8 cellular contexts compared by ENCODE assay signal in the genomic region with DNA sequence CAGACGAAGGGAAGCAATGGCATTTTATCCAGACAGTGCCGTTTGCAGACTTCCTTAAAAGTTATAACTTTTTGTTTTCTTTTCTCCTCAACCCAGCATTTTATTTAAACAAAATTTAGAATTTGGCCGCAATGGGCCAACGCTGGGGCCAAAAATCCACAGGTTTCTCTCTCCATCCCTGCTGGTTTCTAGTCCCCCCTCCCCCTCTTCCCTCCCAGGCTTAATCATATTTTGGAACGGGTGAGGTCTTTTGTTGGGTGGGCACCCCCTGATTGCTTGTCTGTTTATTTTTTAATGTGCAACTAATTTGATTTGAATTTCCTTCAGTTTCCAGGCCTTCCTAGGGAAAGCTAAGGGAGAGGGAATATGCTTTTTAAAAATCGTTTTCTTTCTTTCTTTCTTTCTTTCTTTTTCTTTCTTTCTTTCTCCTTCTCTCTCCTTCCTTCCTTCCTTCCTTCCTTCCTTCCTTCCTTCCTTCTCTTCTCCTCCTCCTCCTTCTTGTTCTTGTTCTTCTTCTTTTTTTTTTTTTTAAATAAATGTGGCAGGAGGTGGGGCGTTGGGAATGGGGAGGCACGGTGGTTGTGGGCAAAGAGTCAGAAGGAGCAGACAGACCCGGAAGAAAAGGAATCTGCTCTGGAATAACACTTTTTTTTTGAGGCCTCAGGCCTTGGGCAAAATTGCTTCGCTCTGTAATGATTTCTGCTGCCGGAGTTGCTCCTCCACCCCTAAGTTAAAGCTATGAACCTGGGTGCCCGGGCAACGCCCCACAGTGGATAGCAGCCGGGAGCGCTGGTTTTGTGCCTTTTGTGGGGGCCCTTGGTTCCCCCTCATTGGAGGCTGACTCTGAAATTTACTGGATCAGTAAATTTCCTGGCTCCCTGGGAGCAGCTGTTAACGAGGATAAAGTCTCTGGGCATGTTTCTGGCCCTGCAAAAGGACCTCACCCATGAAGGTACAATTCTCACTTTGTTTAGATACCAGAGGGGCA. TPM values are rescaled to one million over a fixed set of nuclear protein-coding genes. Genes with fewer than 3 reads are reported as not detected.
A peak's percentile ranks its signal among the peaks of the same experiment; 100 is the strongest.
DNase-seq lines count a peak whose midpoint lies in the region; ATAC-seq and TF ChIP-seq lines count a peak whose summit lies in the region.

No MANE protein-coding gene starts in this region.

- H3K27me3 ChIP-seq in Caco-2 (replicated peaks; ENCODE audit: control insufficient read depth, insufficient read depth, low read length) (no peaks in the 10 kb centered on the region), thymus (ENCODE audit: control insufficient read depth, insufficient read depth) (peaks cover 9% of the 10 kb centered on the region)

- CTCF ChIA-PET in Caco-2 (lab: Charles Lee) = interaction anchor here (0.6 kb wide), 1 partner anchor 35 kb away, joined by 3 read pairs; no protein-coding TSS in a partner anchor

- H3K36me3 Mint-ChIP-seq in Caco-2 (ENCODE audit: insufficient read depth, unreplicated experiment) (peaks cover 17% of the 10 kb centered on the region), brain (peaks cover 8% of the 10 kb centered on the region)

- WGBS in thymus = 80% methylated on average over 16 of the region's 16 CpGs

- H3K27me3 Mint-ChIP-seq in Caco-2 (ENCODE audit: insufficient read depth, unreplicated experiment) = no peaks in the 10 kb centered on the region
- H3K27me3 Mint-ChIP-seq in brain = peaks cover 12% of the 10 kb centered on the region

- H3K9me3 ChIP-seq in Caco-2 (no peaks in the 10 kb centered on the region), thymus (ENCODE audit: control insufficient read depth) (no peaks in the 10 kb centered on the region)

- intact Hi-C loops in Caco-2 (cut with micrococcal nuclease; ENCODE audit: unreplicated experiment) = loop anchor here (2.0 to 5.0 kb wide), 2 partner anchors 26 to 76 kb away; no protein-coding TSS in a partner anchor
- intact Hi-C loops in left colon (cut with DNase I, micrococcal nuclease) = loop anchor here in 1 of 2 donors (5.0 kb wide), 1 partner anchor 81 kb away; no protein-coding TSS in a partner anchor

- peak overlapping the region; percentile 95 for H3K4me3 Mint-ChIP-seq in Caco-2 (ENCODE audit: unreplicated experiment)
- H3K4me3 Mint-ChIP-seq in brain = peak overlapping the region; percentile 89 to 98 (median 95)

- TF ChIP-seq CTCF in Caco-2 (IDR thresholded peaks at IDR 0.05; ENCODE audit: insufficient read depth in 1 of 2, low read depth in 1 of 2, low read length in 1 of 2, severe bottlenecking in 1 of 2, unreplicated experiment in 1 of 2) (no peak), brain (conservative IDR thresholded peaks at IDR 0.05) (no peak)

- ATAC-seq in left colon = peak; percentile 34

- H3K4me3 ChIP-seq in Caco-2 (ENCODE audit: low read depth, low read length) = peak overlapping the region; percentile 74
- H3K4me3 ChIP-seq in thymus (ENCODE audit: low read length) = peak overlapping the region; percentile 93

- POLR2A ChIA-PET in Caco-2 (lab: Charles Lee) = interaction anchor here (0.6 kb wide), 1 partner anchor 136 kb away, joined by 5 read pairs; no protein-coding TSS in a partner anchor

- H3K4me1 ChIP-seq in Caco-2 (peaks cover 23% of the 10 kb centered on the region; the same call in 1 of the 2 replicates), thymus (ENCODE audit: control insufficient read depth, insufficient read depth, low read length) (peaks cover 3% of the 10 kb centered on the region)

- DNase-seq in Caco-2 (no peak), LoVo (ENCODE audit: low spot score) (peak; percentile 19), left colon (peak; percentile 41 to 52), NCI-H345 treated with DMSO at 0.1 percent for 48 hours (lab: John Stamatoyannopoulos, UW; ENCODE audit: unreplicated experiment) (no peak), GM19238 (ENCODE audit: insufficient read length, low spot score) (no peak), NCI-H1436 (lab: John Stamatoyannopoulos, UW) (no peak)

- BruUV-seq in Caco-2 (replicated peaks; lab: Mats Ljungman, UMichigan) = TSS peak; percentile 45

- peak overlapping the region; percentile 90 for H3K27ac ChIP-seq in thymus (ENCODE audit: low read depth)

- H3K9me3 Mint-ChIP-seq in Caco-2 (ENCODE audit: unreplicated experiment) (no peaks in the 10 kb centered on the region), brain (no peaks in the 10 kb centered on the region)

- H3K36me3 ChIP-seq in Caco-2 (ENCODE audit: control insufficient read depth, insufficient read depth, low read length) (no peaks in the 10 kb centered on the region), thymus (ENCODE audit: control insufficient read depth, insufficient read depth) (no peaks in the 10 kb centered on the region)

- H3K27ac Mint-ChIP-seq in Caco-2 (ENCODE audit: unreplicated experiment) (peak overlapping the region; percentile 76), brain (peak overlapping the region; percentile 82 to 98 (median 95))

- H3K4me1 Mint-ChIP-seq in Caco-2 (ENCODE audit: low read depth, unreplicated experiment) (peaks cover 14% of the 10 kb centered on the region), brain (peaks cover 70% of the 10 kb centered on the region)

RNA-seq across cellular contexts. Expression of gene FNDC3B, which starts 1.9 kb away (rescaled TPM):
- total RNA-seq in Caco-2 (2022) (59.8 and 63.5 TPM in 2 replicates), left colon (100 to 1,000 TPM; 100 to 113 TPM)
- polyA plus RNA-seq in brain (ENCODE audit: insufficient read depth, low read depth, low replicate concordance) (2.7 TPM), thymus (11.0 TPM)

Comparison
In these comparisons a context has a peak if more than half of its experiments do, and no peak if none do; other contexts are left out.
1. DNase-seq: peak in LoVo (single experiment) and left colon (2 of 2); none in Caco-2 (0 of 2), NCI-H345 treated with DMSO at 0.1 percent for 48 hours (single experiment), GM19238 (single experiment) and NCI-H1436 (single experiment).